Comparison of ENCODE assay signal across 1 cellular context in the genomic region with DNA sequence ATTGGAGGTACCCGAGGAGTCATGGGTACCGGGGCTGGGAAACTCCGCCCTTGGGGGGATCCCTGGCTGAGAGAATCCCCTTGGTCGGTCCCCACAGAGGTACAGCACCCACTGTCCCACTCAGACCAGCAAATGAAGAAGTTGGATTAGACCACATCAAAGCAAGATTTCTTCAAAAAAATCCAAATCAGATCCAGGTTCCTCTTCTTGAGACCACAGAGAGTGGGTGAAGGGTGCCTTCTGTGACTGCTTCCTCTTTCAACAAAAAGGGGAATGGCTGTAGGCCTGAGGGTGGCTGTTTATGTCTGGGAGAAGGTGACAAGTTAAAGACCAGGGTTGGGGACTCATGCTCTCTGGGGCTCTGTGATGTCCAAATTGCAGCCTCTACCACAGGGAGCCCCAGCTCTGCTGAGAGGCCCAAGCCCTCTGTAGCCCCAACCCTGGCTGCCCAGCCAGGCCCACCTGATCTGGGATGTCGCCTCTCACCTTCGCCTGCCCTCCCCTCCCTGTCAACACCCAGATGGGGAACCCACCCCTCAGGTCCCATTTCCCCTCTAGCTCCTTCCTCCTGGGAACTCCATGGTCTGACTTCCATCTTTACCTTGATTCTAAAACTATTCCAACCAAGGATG.
A peak's percentile ranks its signal among the peaks of the same experiment; 100 is the strongest.
TF ChIP-seq lines count a peak whose summit lies in the region.

No MANE protein-coding gene starts in this region.

TF ChIP-seq in GM12878, 131 proteins besides CTCF, POLR2A, EP300 and RAD21 (continued from another document and continues in another):
- TF ChIP-seq, protein P1, sequence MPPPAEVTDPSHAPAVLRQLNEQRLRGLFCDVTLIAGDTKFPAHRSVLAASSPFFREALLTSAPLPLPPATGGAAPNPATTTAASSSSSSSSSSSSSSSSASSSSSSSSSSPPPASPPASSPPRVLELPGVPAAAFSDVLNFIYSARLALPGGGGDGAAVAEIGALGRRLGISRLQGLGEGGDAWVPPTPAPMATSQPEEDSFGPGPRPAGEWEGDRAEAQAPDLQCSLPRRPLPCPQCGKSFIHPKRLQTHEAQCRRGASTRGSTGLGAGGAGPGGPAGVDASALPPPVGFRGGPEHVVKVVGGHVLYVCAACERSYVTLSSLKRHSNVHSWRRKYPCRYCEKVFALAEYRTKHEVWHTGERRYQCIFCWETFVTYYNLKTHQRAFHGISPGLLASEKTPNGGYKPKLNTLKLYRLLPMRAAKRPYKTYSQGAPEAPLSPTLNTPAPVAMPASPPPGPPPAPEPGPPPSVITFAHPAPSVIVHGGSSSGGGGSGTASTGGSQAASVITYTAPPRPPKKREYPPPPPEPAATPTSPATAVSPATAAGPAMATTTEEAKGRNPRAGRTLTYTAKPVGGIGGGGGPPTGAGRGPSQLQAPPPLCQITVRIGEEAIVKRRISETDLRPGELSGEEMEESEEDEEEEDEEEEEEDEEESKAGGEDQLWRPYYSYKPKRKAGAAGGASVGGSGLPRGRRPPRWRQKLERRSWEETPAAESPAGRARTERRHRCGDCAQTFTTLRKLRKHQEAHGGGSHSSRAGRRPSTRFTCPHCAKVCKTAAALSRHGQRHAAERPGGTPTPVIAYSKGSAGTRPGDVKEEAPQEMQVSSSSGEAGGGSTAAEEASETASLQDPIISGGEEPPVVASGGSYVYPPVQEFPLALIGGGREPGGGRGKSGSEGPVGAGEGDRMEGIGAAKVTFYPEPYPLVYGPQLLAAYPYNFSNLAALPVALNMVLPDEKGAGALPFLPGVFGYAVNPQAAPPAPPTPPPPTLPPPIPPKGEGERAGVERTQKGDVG (CRISPR knock-in tag; IDR thresholded peaks at IDR 0.05), result no peak
- TF ChIP-seq NR2C1 (IDR thresholded peaks at IDR 0.05) (no peak), KAT2A (conservative IDR thresholded peaks at IDR 0.05; ENCODE audit: control insufficient read depth, low read depth, low read length) (no peak), ZZZ3 (IDR thresholded peaks at IDR 0.05; ENCODE audit: control insufficient read depth, insufficient read length, low read depth) (no peak), IKZF2 (IDR thresholded peaks at IDR 0.05) (peak; percentile 99), FOXK2 (IDR thresholded peaks at IDR 0.05) (peak; percentile 61; the same call in 1 of the 2 replicates), IKZF1 (conservative IDR thresholded peaks at IDR 0.05) (peak; percentile 99), TCF12 (IDR thresholded peaks at IDR 0.05; ENCODE audit: low read depth, low read length) (peak; percentile 74; the same call in 1 of the 2 replicates), LARP7 (IDR thresholded peaks at IDR 0.05) (no peak), ETV6 (conservative IDR thresholded peaks at IDR 0.05 in 1 of 2, IDR thresholded peaks at IDR 0.05 in 1 of 2; ENCODE audit: borderline replicate concordance in 1 of 2, low read depth in 1 of 2) (peak in 1 of 2 experiments; percentile 82; a peak in 2 of 4 replicates), HSF1 (IDR thresholded peaks at IDR 0.05; ENCODE audit: low read depth, low read length) (no peak), NKRF (conservative IDR thresholded peaks at IDR 0.05) (no peak), BRCA1 (IDR thresholded peaks at IDR 0.05; ENCODE audit: low read depth, low read length) (no peak), MTA3 (IDR thresholded peaks at IDR 0.05; ENCODE audit: borderline replicate concordance, low read length) (peak; percentile 90; the same call in 1 of the 2 replicates), TCF7 (IDR thresholded peaks at IDR 0.05; ENCODE audit: borderline replicate concordance) (peak; percentile 100), TCF3 (IDR thresholded peaks at IDR 0.05; ENCODE audit: borderline replicate concordance, insufficient read depth, low read depth, low read length) (no peak), SRF (IDR thresholded peaks at IDR 0.05; ENCODE audit: low read depth in 2 of 2, low read length in 2 of 2) (peak in 1 of 2 experiments; percentile 57; a peak in 1 of 4 replicates), GATAD2B (conservative IDR thresholded peaks at IDR 0.05; ENCODE audit: low read depth) (peak; percentile 73; the same call in 1 of the 2 replicates), NR2F1 (conservative IDR thresholded peaks at IDR 0.05) (peak; percentile 81), MYB (IDR thresholded peaks at IDR 0.05; ENCODE audit: borderline replicate concordance, low read depth, low read length) (no peak), ZNF207 (IDR thresholded peaks at IDR 0.05; ENCODE audit: borderline replicate concordance) (no peak; the same call in 1 of the 2 replicates), SPI1 (IDR thresholded peaks at IDR 0.05; ENCODE audit: borderline replicate concordance, insufficient read depth, low read depth, low read length) (peak; percentile 98), CBX5 (IDR thresholded peaks at IDR 0.05; ENCODE audit: low read depth) (no peak), IRF4 (IDR thresholded peaks at IDR 0.05; ENCODE audit: low read depth, low read length) (peak; percentile 93), POU2F2 (IDR thresholded peaks at IDR 0.05; ENCODE audit: borderline replicate concordance, low read depth, low read length) (peak; percentile 82; the same call in 2 of the 3 replicates), SREBF1 (IDR thresholded peaks at IDR 0.05; ENCODE audit: low read length) (no peak), ZNF217 (IDR thresholded peaks at IDR 0.05) (peak; percentile 64; the same call in 1 of the 2 replicates), CBFB (IDR thresholded peaks at IDR 0.05; ENCODE audit: low read depth) (peak; percentile 87)
- TF ChIP-seq, protein P2, sequence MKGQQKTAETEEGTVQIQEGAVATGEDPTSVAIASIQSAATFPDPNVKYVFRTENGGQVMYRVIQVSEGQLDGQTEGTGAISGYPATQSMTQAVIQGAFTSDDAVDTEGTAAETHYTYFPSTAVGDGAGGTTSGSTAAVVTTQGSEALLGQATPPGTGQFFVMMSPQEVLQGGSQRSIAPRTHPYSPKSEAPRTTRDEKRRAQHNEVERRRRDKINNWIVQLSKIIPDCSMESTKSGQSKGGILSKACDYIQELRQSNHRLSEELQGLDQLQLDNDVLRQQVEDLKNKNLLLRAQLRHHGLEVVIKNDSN (IDR thresholded peaks at IDR 0.05; ENCODE audit: borderline replicate concordance, extremely low read length, insufficient read depth, low read depth, low read length), result no peak
- TF ChIP-seq, protein P3, sequence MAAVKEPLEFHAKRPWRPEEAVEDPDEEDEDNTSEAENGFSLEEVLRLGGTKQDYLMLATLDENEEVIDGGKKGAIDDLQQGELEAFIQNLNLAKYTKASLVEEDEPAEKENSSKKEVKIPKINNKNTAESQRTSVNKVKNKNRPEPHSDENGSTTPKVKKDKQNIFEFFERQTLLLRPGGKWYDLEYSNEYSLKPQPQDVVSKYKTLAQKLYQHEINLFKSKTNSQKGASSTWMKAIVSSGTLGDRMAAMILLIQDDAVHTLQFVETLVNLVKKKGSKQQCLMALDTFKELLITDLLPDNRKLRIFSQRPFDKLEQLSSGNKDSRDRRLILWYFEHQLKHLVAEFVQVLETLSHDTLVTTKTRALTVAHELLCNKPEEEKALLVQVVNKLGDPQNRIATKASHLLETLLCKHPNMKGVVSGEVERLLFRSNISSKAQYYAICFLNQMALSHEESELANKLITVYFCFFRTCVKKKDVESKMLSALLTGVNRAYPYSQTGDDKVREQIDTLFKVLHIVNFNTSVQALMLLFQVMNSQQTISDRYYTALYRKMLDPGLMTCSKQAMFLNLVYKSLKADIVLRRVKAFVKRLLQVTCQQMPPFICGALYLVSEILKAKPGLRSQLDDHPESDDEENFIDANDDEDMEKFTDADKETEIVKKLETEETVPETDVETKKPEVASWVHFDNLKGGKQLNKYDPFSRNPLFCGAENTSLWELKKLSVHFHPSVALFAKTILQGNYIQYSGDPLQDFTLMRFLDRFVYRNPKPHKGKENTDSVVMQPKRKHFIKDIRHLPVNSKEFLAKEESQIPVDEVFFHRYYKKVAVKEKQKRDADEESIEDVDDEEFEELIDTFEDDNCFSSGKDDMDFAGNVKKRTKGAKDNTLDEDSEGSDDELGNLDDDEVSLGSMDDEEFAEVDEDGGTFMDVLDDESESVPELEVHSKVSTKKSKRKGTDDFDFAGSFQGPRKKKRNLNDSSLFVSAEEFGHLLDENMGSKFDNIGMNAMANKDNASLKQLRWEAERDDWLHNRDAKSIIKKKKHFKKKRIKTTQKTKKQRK (IDR thresholded peaks at IDR 0.05; ENCODE audit: low read depth, low read length), result no peak
- TF ChIP-seq, protein P4, sequence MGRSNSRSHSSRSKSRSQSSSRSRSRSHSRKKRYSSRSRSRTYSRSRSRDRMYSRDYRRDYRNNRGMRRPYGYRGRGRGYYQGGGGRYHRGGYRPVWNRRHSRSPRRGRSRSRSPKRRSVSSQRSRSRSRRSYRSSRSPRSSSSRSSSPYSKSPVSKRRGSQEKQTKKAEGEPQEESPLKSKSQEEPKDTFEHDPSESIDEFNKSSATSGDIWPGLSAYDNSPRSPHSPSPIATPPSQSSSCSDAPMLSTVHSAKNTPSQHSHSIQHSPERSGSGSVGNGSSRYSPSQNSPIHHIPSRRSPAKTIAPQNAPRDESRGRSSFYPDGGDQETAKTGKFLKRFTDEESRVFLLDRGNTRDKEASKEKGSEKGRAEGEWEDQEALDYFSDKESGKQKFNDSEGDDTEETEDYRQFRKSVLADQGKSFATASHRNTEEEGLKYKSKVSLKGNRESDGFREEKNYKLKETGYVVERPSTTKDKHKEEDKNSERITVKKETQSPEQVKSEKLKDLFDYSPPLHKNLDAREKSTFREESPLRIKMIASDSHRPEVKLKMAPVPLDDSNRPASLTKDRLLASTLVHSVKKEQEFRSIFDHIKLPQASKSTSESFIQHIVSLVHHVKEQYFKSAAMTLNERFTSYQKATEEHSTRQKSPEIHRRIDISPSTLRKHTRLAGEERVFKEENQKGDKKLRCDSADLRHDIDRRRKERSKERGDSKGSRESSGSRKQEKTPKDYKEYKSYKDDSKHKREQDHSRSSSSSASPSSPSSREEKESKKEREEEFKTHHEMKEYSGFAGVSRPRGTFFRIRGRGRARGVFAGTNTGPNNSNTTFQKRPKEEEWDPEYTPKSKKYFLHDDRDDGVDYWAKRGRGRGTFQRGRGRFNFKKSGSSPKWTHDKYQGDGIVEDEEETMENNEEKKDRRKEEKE (IDR thresholded peaks at IDR 0.05), result no peak
- TF ChIP-seq, protein P5, sequence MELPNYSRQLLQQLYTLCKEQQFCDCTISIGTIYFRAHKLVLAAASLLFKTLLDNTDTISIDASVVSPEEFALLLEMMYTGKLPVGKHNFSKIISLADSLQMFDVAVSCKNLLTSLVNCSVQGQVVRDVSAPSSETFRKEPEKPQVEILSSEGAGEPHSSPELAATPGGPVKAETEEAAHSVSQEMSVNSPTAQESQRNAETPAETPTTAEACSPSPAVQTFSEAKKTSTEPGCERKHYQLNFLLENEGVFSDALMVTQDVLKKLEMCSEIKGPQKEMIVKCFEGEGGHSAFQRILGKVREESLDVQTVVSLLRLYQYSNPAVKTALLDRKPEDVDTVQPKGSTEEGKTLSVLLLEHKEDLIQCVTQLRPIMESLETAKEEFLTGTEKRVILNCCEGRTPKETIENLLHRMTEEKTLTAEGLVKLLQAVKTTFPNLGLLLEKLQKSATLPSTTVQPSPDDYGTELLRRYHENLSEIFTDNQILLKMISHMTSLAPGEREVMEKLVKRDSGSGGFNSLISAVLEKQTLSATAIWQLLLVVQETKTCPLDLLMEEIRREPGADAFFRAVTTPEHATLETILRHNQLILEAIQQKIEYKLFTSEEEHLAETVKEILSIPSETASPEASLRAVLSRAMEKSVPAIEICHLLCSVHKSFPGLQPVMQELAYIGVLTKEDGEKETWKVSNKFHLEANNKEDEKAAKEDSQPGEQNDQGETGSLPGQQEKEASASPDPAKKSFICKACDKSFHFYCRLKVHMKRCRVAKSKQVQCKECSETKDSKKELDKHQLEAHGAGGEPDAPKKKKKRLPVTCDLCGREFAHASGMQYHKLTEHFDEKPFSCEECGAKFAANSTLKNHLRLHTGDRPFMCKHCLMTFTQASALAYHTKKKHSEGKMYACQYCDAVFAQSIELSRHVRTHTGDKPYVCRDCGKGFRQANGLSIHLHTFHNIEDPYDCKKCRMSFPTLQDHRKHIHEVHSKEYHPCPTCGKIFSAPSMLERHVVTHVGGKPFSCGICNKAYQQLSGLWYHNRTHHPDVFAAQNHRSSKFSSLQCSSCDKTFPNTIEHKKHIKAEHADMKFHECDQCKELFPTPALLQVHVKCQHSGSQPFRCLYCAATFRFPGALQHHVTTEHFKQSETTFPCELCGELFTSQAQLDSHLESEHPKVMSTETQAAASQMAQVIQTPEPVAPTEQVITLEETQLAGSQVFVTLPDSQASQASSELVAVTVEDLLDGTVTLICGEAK (IDR thresholded peaks at IDR 0.05; ENCODE audit: borderline replicate concordance), result no peak; the same call in 1 of the 2 replicates
- TF ChIP-seq, protein P6, sequence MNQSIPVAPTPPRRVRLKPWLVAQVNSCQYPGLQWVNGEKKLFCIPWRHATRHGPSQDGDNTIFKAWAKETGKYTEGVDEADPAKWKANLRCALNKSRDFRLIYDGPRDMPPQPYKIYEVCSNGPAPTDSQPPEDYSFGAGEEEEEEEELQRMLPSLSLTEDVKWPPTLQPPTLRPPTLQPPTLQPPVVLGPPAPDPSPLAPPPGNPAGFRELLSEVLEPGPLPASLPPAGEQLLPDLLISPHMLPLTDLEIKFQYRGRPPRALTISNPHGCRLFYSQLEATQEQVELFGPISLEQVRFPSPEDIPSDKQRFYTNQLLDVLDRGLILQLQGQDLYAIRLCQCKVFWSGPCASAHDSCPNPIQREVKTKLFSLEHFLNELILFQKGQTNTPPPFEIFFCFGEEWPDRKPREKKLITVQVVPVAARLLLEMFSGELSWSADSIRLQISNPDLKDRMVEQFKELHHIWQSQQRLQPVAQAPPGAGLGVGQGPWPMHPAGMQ (IDR thresholded peaks at IDR 0.05; ENCODE audit: borderline replicate concordance), result no peak
